In the genomic region with DNA sequence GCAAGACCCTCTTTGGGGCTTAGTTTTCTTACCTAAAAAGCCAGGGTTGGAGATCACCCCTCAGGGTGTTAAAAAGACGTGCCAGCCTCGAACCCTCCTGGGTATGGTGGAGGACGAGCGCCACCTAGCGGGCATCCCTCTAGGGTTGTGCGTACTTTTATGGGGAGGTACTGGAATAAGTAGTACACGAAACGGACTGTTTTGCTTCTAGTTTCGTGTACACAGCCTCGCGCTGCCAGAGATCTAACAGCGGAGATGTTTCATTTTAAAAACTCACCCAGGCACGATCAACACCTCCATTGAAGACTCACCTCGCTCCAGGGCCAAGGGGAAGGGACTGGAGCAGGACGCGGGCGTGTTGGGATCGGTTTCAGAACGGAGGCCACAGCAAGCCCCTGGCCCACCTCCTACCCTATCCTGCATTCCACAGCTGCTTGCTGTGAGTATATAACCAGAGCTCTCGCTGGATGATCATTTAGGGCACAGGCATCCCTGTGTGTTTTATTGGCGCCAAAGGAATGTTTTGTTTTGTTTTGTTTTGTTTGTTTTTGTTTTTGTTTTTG, we compare ENCODE assay signal across 8 cellular contexts. TPM values are rescaled to one million over a fixed set of nuclear protein-coding genes. Genes with fewer than 3 reads are reported as not detected.
DNase-seq lines count a peak whose midpoint lies in the region; ATAC-seq and TF ChIP-seq lines count a peak whose summit lies in the region.

No MANE protein-coding gene starts in this region.

- H3K79me2 ChIP-seq in Loucy (ENCODE audit: insufficient read depth, low read length) (no peaks in the 10 kb centered on the region), osteoblast (ENCODE audit: insufficient read depth, low read length) (no peaks in the 10 kb centered on the region)

- H4K20me1 ChIP-seq in Loucy (ENCODE audit: insufficient read depth, low read length, poor library complexity, severe bottlenecking) (no peaks in the 10 kb centered on the region), osteoblast (ENCODE audit: insufficient read depth, low read length) (no peaks in the 10 kb centered on the region)

- WGBS in gastroesophageal sphincter (ENCODE audit: low coverage in 1 of 2), 2 donors: 5 to 6% methylated on average over 7 to 16 of the region's 21 CpGs

- H3K9ac ChIP-seq in Loucy (ENCODE audit: low read depth, low read length, poor library complexity, severe bottlenecking): peak overlapping the region; percentile 49

- H3K27me3 ChIP-seq in HAP-1 (ENCODE audit: low read depth) (no peaks in the 10 kb centered on the region), Loucy (ENCODE audit: insufficient read depth, low read length, poor library complexity, severe bottlenecking) (no peaks in the 10 kb centered on the region), gastroesophageal sphincter (peaks cover 92% of the 10 kb centered on the region), osteoblast (ENCODE audit: insufficient read depth, low read length) (peaks cover 33% of the 10 kb centered on the region), thoracic aorta (replicated peaks; ENCODE audit: insufficient read depth) (peaks cover 33% of the 10 kb centered on the region)

- no peaks in the 10 kb centered on the region for H3K9me2 ChIP-seq in Loucy (replicated peaks; ENCODE audit: low read depth, low read length)

- no peaks in the 10 kb centered on the region for H3K36me3 ChIP-seq in HAP-1 (replicated peaks)
- H3K36me3 ChIP-seq in Loucy (ENCODE audit: insufficient read depth, low read length): no peaks in the 10 kb centered on the region
- no peaks in the 10 kb centered on the region for H3K36me3 ChIP-seq in gastroesophageal sphincter
- H3K36me3 ChIP-seq in osteoblast (ENCODE audit: insufficient read depth, low read length): no peaks in the 10 kb centered on the region
- H3K36me3 ChIP-seq in thoracic aorta: no peaks in the 10 kb centered on the region

- TF ChIP-seq EP300 in gastroesophageal sphincter (IDR thresholded peaks at IDR 0.05): no peak

- no peaks in the 10 kb centered on the region for H3F3A ChIP-seq in Loucy (ENCODE audit: low read depth)

- H3K4me3 ChIP-seq in HAP-1 (peak overlapping the region; percentile 9; the same call in 1 of the 2 replicates), Loucy (ENCODE audit: low read length, poor library complexity, severe bottlenecking) (peak overlapping the region; percentile 71), gastroesophageal sphincter (peak overlapping the region in 1 of 2 donors; percentile 26), osteoblast (ENCODE audit: insufficient read depth, low read length) (peak overlapping the region; percentile 81), thoracic aorta (peak overlapping the region; percentile 42)

- peak; percentile 51 for DNase-seq in G401 (ENCODE audit: low spot score)
- DNase-seq in HAP-1 (ENCODE audit: low spot score in 2 of 2): peak; percentile 83 to 95
- DNase-seq in SIG-M5 (lab: John Stamatoyannopoulos, UW): peak; percentile 5
- DNase-seq in activated gamma-delta T cell (lab: John Stamatoyannopoulos, UW): peak; percentile 14
- peak; percentile 98 for DNase-seq in osteoblast (ENCODE audit: insufficient read length, low spot score, missing footprints)
- DNase-seq in thoracic aorta (ENCODE audit: low spot score): peak; percentile 29

- in situ Hi-C loops in G401 (cut with HindIII; ENCODE audit: low sequenced_read_pairs) (no loop called here), HAP-1 (cut with MboI; ENCODE audit: low sequenced_read_pairs) (loop anchor here (5.0 to 10.0 kb wide), 3 partner anchors 284 to 814 kb away; no protein-coding TSS in a partner anchor)

- ATAC-seq in gastroesophageal sphincter: peak; percentile 51
- peak; percentile 36 for ATAC-seq in thoracic aorta (ENCODE audit: insufficient number of reproducible peaks, low FRiP score, low read depth)

- TF ChIP-seq CTCF in Loucy (conservative IDR thresholded peaks at IDR 0.05; ENCODE audit: low read length): peak; percentile 96
- peak in 3 of 4 experiments; percentile 83 to 90 (median 86) for TF ChIP-seq CTCF in gastroesophageal sphincter (IDR thresholded peaks at IDR 0.05)
- peak; percentile 92 for TF ChIP-seq CTCF in osteoblast (IDR thresholded peaks at IDR 0.05; ENCODE audit: extremely low read depth, low read depth, low read length)
- peak; percentile 86 for TF ChIP-seq CTCF in thoracic aorta (IDR thresholded peaks at IDR 0.05)

- no peak for TF ChIP-seq POLR2A in gastroesophageal sphincter (IDR thresholded peaks at IDR 0.05)

- H3K27ac ChIP-seq in gastroesophageal sphincter (no peak overlapping the region), osteoblast (ENCODE audit: low read depth, low read length) (no peak overlapping the region), thoracic aorta (no peak overlapping the region)

- H3K9me3 ChIP-seq in HAP-1 (peaks cover 10% of the 10 kb centered on the region; the same call in 1 of the 2 replicates), Loucy (ENCODE audit: insufficient read depth, low read depth, low read length) (no peaks in the 10 kb centered on the region), gastroesophageal sphincter (peaks cover 0 to 21% (median 0%) of the 10 kb centered on the region in 3 donors), osteoblast (ENCODE audit: low read depth, low read length) (no peaks in the 10 kb centered on the region), thoracic aorta (no peaks in the 10 kb centered on the region)

- H3K4me1 ChIP-seq in HAP-1 (peaks cover 9% of the 10 kb centered on the region), Loucy (ENCODE audit: insufficient read depth, low read length, poor library complexity, severe bottlenecking) (peaks cover 4% of the 10 kb centered on the region), gastroesophageal sphincter (peaks cover 0 to 40% (median 23%) of the 10 kb centered on the region in 3 donors), osteoblast (ENCODE audit: insufficient read depth, low read length) (peaks cover 24% of the 10 kb centered on the region), thoracic aorta (ENCODE audit: control insufficient read depth in 1 of 2, low read depth in 2 of 2) (peaks cover 17 to 37% of the 10 kb centered on the region in 2 donors)

- H2AFZ ChIP-seq in Loucy (ENCODE audit: low read length): peak overlapping the region; percentile 98
- H2AFZ ChIP-seq in osteoblast (ENCODE audit: low read length): peak overlapping the region; percentile 98

- H3K4me2 ChIP-seq in Loucy (ENCODE audit: low read depth, low read length, poor library complexity, severe bottlenecking) (peak overlapping the region; percentile 79), osteoblast (ENCODE audit: insufficient read depth, low read length) (peak overlapping the region; percentile 97)

RNA-seq across cellular contexts. Expression of gene NKX3-2, which starts 4.8 kb away (rescaled TPM):
- 0.37 and 0.55 TPM in 2 replicates for total RNA-seq in G401 (2014; rRNA removed; shearing (Covaris generic))
- 1 to 10 TPM in 3 of 4 donors, under 1 TPM in 1; 0.62 to 5.5 (median 3.0) TPM for total RNA-seq in gastroesophageal sphincter
- total RNA-seq in osteoblast: 0.72 and 1.2 TPM in 2 replicates
- total RNA-seq in thoracic aorta: under 1 TPM in 1 of 2 donors, not detected in 1; 0.28 TPM

Comparison
In these comparisons a context has a peak if more than half of its experiments do, and no peak if none do; other contexts are left out.
1. DNase-seq: peak in every context shown above with its lines; median percentile 98 in osteoblast; 89 in HAP-1; 51 in G401; 29 in thoracic aorta; 14 in activated gamma-delta T cell; 5 in SIG-M5.